10 cellular contexts compared by ENCODE assay signal in the genomic region with DNA sequence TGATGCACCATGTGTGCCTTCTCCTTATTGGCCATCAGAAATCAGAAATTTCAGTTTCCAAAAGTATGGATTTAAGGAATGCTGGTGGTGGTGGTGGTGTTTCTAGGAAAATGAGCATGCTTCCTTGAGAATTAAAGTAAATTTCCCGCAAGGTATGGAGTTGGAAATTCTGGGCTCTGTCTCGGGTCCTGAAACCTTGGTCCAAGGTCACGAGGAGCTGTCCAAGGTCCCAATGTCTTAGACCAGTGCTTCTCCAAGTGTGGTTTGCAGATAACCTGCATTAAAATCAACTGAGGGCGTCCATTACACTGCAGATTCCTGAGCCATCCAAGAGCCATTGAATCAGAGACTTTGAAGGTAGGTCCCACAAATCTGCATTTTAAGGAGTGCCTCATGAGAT.
A peak's percentile ranks its signal among the peaks of the same experiment; 100 is the strongest.
DNase-seq lines count a peak whose midpoint lies in the region; ATAC-seq and TF ChIP-seq lines count a peak whose summit lies in the region.
"Had no signal": no experiment of that assay in that cellular context is flagged by ENCODE, and none has a peak within 500 bp of the region (broad histone marks: within the 10 kb centered on the region; RNA-seq: fewer than 3 reads in every experiment).

No MANE protein-coding gene starts in this region.

- no peak overlapping the region for H3K27ac ChIP-seq in prostate gland
- H3K27ac ChIP-seq: thoracic aorta had no signal

- 11% methylated on average over 4 of the region's 4 CpGs for whole genome bisulfite sequencing in prostate gland

- H3K4me3 ChIP-seq in prostate gland: no peak overlapping the region
- H3K4me3 ChIP-seq: thoracic aorta had no signal

- no peaks in the 10 kb centered on the region for H3K27me3 ChIP-seq in prostate gland (replicated peaks; ENCODE audit: insufficient read depth)

- H3K4me1 ChIP-seq in prostate gland (replicated peaks): no peaks in the 10 kb centered on the region

- no peaks in the 10 kb centered on the region for H3K36me3 ChIP-seq in prostate gland
- H3K36me3 ChIP-seq: thoracic aorta had no signal

- intact Hi-C loops in prostate gland (cut with DNase I): no loop called here

- DNase-seq in ELR (ENCODE audit: low read depth) (peak; percentile 68), M059J (ENCODE audit: low read depth) (peak; percentile 31), amniotic epithelial cell (ENCODE audit: low read depth) (peak; percentile 65), lung microvascular endothelial cell (ENCODE audit: low read depth in 2 of 2) (peak; percentile 6 to 62), prostate gland (ENCODE audit: low spot score) (no peak)
- no peak for DNase-seq in stimulated activated CD4-positive, alpha-beta T cell treated with anti-CD3 and anti-CD28 coated beads, Interleukin-4, amount 100 ng/mL, for 1 hour
- DNase-seq in activated T-cell treated with anti-CD3 and anti-CD28 coated beads, Interleukin-2, amount 50 U/mL, for 4 hours: no peak
- DNase-seq: nucleus accumbens had no signal

- TF ChIP-seq CTCF in prostate gland (IDR thresholded peaks at IDR 0.05): no peak

- no peaks in the 10 kb centered on the region for H3K9me3 ChIP-seq in prostate gland
- H3K9me3 ChIP-seq: thoracic aorta had no signal

- H3K9me3 Mint-ChIP-seq in activated T-cell treated with anti-CD3 and anti-CD28 coated beads, Interleukin-2, amount 50 U/mL, for 4 hours: no peaks in the 10 kb centered on the region

- no peak for TF ChIP-seq POLR2A in prostate gland (IDR thresholded peaks at IDR 0.05)

- no peak for ATAC-seq in GM18868 (IDR thresholded peaks at IDR 0.05; ENCODE audit: unreplicated experiment)
- ATAC-seq in activated T-cell treated with anti-CD3 and anti-CD28 coated beads, Interleukin-2, amount 50 U/mL, for 4 hours: no peak

- no peak overlapping the region for H3K4me3 Mint-ChIP-seq in activated T-cell treated with anti-CD3 and anti-CD28 coated beads, Interleukin-2, amount 50 U/mL, for 4 hours

- H3K4me1 Mint-ChIP-seq in activated T-cell treated with anti-CD3 and anti-CD28 coated beads, Interleukin-2, amount 50 U/mL, for 4 hours (ENCODE audit: low read depth): peaks cover 4% of the 10 kb centered on the region

- H3K27me3 Mint-ChIP-seq in activated T-cell treated with anti-CD3 and anti-CD28 coated beads, Interleukin-2, amount 50 U/mL, for 4 hours (ENCODE audit: low read depth): peaks cover 29% of the 10 kb centered on the region

- H3K36me3 Mint-ChIP-seq in activated T-cell treated with anti-CD3 and anti-CD28 coated beads, Interleukin-2, amount 50 U/mL, for 4 hours (ENCODE audit: insufficient read depth): no peaks in the 10 kb centered on the region

Comparison
In these comparisons a context has a peak if more than half of its experiments do, and no peak if none do; other contexts are left out.
1. DNase-seq: peak in ELR (single experiment), M059J (single experiment), amniotic epithelial cell (single experiment) and lung microvascular endothelial cell (2 of 2); none in stimulated activated CD4-positive, alpha-beta T cell treated with anti-CD3 and anti-CD28 coated beads, Interleukin-4, amount 100 ng/mL, for 1 hour (single experiment), prostate gland (single experiment) and activated T-cell treated with anti-CD3 and anti-CD28 coated beads, Interleukin-2, amount 50 U/mL, for 4 hours (single experiment).